Comparison of ENCODE assay signal across 10 cellular contexts in genomic region chr7:33774762-33775523, GRCh38.
A peak's percentile ranks its signal among the peaks of the same experiment; 100 is the strongest.
DNase-seq lines count a peak whose midpoint lies in the region; ATAC-seq and TF ChIP-seq lines count a peak whose summit lies in the region.
"Had no signal": no experiment of that assay in that cellular context is flagged by ENCODE, and none has a peak within 500 bp of the region (broad histone marks: within the 10 kb centered on the region; RNA-seq: fewer than 3 reads in every experiment).

No MANE protein-coding gene starts in this region.

- no peaks in the 10 kb centered on the region for H3K27me3 Mint-ChIP-seq in neural progenitor cell (ENCODE audit: insufficient read depth, low read depth)

- no peaks in the 10 kb centered on the region for H3K4me1 Mint-ChIP-seq in neural progenitor cell

- no peaks in the 10 kb centered on the region for H4K20me1 ChIP-seq in neural progenitor cell (ENCODE audit: low read depth)

- no peaks in the 10 kb centered on the region for H3F3A ChIP-seq in neural progenitor cell (ENCODE audit: low read depth)

- H3K4me2 ChIP-seq in neural progenitor cell, result no peak overlapping the region

- H3K36me3 ChIP-seq in lower lobe of right lung, result no peaks in the 10 kb centered on the region
- H3K36me3 ChIP-seq in neural progenitor cell, result no peaks in the 10 kb centered on the region
- H3K36me3 ChIP-seq: Peyer's patch had no signal

- peak; percentile 51 to 66 for ATAC-seq in lower lobe of right lung

- DNase-seq in A172 (ENCODE audit: low spot score) (peak; percentile 8), LHCN-M2 (ENCODE audit: low read depth) (peak; percentile 94), dermis microvascular lymphatic vessel endothelial cell (ENCODE audit: low read depth in 2 of 2) (peak; percentile 49 to 62), lower lobe of right lung (no peak), middle frontal gyrus (ENCODE audit: extremely low spot score, low spot score) (no peak), neural progenitor cell (ENCODE audit: low spot score) (no peak), NCI-H146 treated with DMSO at 0.1 percent for 48 hours (lab: John Stamatoyannopoulos, UW; ENCODE audit: unreplicated experiment) (no peak)
- DNase-seq in stimulated activated CD4-positive, alpha-beta T cell treated with anti-CD3 and anti-CD28 coated beads, Interleukin-4, amount 100 ng/mL, for 24 hours, result no peak
- DNase-seq: cortex of kidney had no signal

- H3K4me3 ChIP-seq in lower lobe of right lung (no peak overlapping the region), neural progenitor cell (no peak overlapping the region)
- H3K4me3 ChIP-seq: Peyer's patch had no signal

- no peak overlapping the region for H2AFZ ChIP-seq in neural progenitor cell (replicated peaks)

- H3K9me3 Mint-ChIP-seq in neural progenitor cell, result no peaks in the 10 kb centered on the region

- H3K9ac ChIP-seq in neural progenitor cell, result no peak overlapping the region

- H3K4me3 Mint-ChIP-seq in neural progenitor cell, result no peak overlapping the region

- H3K9me3 ChIP-seq in lower lobe of right lung, result no peaks in the 10 kb centered on the region
- H3K9me3 ChIP-seq in neural progenitor cell (ENCODE audit: low read depth), result no peaks in the 10 kb centered on the region
- H3K9me3 ChIP-seq: Peyer's patch had no signal

- no peak overlapping the region for H3K27ac Mint-ChIP-seq in neural progenitor cell

- H3K79me2 ChIP-seq in neural progenitor cell (ENCODE audit: low read depth), result no peaks in the 10 kb centered on the region

- H3K36me3 Mint-ChIP-seq in neural progenitor cell, result no peaks in the 10 kb centered on the region

- H3K4me1 ChIP-seq in lower lobe of right lung, result peaks cover 5% of the 10 kb centered on the region
- peaks cover 5% of the 10 kb centered on the region for H3K4me1 ChIP-seq in neural progenitor cell
- H3K4me1 ChIP-seq: Peyer's patch had no signal

- H3K27ac ChIP-seq in lower lobe of right lung, result no peak overlapping the region
- H3K27ac ChIP-seq in neural progenitor cell, result no peak overlapping the region

- H3K27me3 ChIP-seq in lower lobe of right lung (ENCODE audit: low read depth) (no peaks in the 10 kb centered on the region), neural progenitor cell (no peaks in the 10 kb centered on the region)
- H3K27me3 ChIP-seq: Peyer's patch had no signal

- no peak for TF ChIP-seq CTCF in lower lobe of right lung (IDR thresholded peaks at IDR 0.05)
- TF ChIP-seq CTCF in neural progenitor cell (IDR thresholded peaks at IDR 0.05), result no peak

- intact Hi-C loops in lower lobe of right lung (cut with DNase I), result no loop called here

Comparison
In these comparisons a context has a peak if more than half of its experiments do, and no peak if none do; other contexts are left out.
1. DNase-seq: peak in A172 (single experiment), LHCN-M2 (single experiment) and dermis microvascular lymphatic vessel endothelial cell (2 of 2); none in lower lobe of right lung (single experiment), middle frontal gyrus (single experiment), stimulated activated CD4-positive, alpha-beta T cell treated with anti-CD3 and anti-CD28 coated beads, Interleukin-4, amount 100 ng/mL, for 24 hours (single experiment), neural progenitor cell (single experiment) and NCI-H146 treated with DMSO at 0.1 percent for 48 hours (single experiment).